1 cellular context compared by ENCODE assay signal in the genomic region with DNA sequence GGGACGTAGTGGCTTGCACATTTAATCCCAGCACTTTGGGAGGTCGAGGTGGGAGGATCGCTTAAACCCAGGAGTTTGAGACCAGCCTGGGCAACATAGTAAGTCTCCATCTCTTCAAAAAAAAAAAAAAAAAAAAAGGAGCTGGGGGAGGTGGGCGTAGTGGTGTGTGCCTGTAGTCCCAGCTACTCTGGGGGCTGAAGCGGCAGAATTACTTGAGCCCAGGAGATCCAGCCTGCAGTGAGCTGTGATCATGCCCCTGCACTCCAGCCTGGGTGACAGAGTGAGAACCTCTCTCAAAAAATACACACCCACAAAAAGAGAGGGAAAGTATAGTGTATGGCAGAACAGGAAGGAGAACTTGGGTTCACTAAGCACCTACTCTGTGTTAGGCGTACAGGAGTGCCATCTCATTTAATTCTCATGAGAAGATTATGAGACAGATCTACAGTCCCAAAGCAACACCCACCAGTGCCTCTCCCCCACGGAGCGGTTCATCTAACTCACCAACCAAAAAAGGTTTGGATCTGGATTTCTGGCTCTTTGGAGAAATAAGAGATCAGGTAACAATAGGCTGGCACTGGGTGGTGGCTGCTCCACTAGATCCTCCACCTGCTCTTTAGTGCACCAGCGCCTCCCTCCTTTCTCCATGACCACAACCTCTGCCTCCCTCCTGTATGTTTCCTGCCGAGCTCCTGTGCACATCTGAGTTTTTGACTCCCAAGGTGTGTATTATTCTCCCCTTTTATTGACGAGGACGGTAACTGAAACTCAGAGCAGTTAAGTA.
TF ChIP-seq lines count a peak whose summit lies in the region.

No MANE protein-coding gene starts in this region.

TF ChIP-seq in HEK293, 187 proteins besides CTCF, POLR2A, EP300 and RAD21 (continued from another document):
- TF ChIP-seq, protein P1, sequence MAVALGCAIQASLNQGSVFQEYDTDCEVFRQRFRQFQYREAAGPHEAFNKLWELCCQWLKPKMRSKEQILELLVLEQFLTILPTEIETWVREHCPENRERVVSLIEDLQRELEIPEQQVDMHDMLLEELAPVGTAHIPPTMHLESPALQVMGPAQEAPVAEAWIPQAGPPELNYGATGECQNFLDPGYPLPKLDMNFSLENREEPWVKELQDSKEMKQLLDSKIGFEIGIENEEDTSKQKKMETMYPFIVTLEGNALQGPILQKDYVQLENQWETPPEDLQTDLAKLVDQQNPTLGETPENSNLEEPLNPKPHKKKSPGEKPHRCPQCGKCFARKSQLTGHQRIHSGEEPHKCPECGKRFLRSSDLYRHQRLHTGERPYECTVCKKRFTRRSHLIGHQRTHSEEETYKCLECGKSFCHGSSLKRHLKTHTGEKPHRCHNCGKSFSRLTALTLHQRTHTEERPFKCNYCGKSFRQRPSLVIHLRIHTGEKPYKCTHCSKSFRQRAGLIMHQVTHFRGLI (tag by site-specific recombination; IDR thresholded peaks at IDR 0.05) = no peak
- TF ChIP-seq, protein P2, sequence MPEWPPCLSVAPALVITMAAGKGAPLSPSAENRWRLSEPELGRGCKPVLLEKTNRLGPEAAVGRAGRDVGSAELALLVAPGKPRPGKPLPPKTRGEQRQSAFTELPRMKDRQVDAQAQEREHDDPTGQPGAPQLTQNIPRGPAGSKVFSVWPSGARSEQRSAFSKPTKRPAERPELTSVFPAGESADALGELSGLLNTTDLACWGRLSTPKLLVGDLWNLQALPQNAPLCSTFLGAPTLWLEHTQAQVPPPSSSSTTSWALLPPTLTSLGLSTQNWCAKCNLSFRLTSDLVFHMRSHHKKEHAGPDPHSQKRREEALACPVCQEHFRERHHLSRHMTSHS (tag by site-specific recombination; IDR thresholded peaks at IDR 0.05) = no peak
- TF ChIP-seq ZNF202 (tag by site-specific recombination; IDR thresholded peaks at IDR 0.05; ENCODE audit: borderline replicate concordance) (no peak), ZNF561 (tag by site-specific recombination; IDR thresholded peaks at IDR 0.05; ENCODE audit: borderline replicate concordance) (no peak), SP3 (tag by site-specific recombination; IDR thresholded peaks at IDR 0.05) (no peak)
- TF ChIP-seq, protein P3, sequence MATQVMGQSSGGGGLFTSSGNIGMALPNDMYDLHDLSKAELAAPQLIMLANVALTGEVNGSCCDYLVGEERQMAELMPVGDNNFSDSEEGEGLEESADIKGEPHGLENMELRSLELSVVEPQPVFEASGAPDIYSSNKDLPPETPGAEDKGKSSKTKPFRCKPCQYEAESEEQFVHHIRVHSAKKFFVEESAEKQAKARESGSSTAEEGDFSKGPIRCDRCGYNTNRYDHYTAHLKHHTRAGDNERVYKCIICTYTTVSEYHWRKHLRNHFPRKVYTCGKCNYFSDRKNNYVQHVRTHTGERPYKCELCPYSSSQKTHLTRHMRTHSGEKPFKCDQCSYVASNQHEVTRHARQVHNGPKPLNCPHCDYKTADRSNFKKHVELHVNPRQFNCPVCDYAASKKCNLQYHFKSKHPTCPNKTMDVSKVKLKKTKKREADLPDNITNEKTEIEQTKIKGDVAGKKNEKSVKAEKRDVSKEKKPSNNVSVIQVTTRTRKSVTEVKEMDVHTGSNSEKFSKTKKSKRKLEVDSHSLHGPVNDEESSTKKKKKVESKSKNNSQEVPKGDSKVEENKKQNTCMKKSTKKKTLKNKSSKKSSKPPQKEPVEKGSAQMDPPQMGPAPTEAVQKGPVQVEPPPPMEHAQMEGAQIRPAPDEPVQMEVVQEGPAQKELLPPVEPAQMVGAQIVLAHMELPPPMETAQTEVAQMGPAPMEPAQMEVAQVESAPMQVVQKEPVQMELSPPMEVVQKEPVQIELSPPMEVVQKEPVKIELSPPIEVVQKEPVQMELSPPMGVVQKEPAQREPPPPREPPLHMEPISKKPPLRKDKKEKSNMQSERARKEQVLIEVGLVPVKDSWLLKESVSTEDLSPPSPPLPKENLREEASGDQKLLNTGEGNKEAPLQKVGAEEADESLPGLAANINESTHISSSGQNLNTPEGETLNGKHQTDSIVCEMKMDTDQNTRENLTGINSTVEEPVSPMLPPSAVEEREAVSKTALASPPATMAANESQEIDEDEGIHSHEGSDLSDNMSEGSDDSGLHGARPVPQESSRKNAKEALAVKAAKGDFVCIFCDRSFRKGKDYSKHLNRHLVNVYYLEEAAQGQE (tag by site-specific recombination; IDR thresholded peaks at IDR 0.05) = no peak
TF ChIP-seq in HEK293: peak in this region for 5.
